14 cellular contexts compared by ENCODE assay signal in the genomic region with DNA sequence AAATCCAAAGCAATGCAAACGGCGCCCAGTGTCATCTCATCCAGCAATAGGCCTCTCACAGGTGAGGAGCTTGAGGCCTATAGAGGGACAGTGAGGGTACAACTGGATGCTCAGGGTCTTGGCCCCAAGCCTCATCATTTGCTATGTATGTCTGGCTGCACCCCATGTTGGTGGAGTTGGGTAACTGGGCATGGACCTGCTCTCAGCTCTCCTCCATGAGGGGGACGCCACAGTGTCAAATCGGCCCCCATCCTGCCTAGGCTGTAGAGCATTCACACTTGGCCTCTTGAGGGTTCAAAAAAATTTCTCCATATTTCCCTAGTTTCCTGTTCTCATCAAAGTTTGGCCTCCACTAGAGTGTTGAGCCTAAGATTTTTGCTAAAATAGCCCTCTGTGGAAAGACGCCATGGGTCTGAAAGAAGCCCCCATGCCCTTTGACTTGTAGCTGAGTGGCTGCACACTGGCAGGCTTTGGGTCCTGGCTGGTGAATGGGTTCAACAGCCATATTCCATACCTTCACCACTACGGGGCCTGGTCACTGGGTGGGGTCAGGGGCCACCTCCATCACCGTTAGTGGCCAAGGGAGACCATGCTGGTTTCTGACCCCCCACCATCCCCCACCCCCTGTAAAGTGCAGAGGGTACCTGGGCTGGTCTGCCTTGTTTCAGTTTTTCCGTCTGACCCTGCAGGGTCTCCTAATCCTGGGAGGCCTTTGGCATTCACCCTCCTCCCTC.
DNase-seq lines count a peak whose midpoint lies in the region; ATAC-seq and TF ChIP-seq lines count a peak whose summit lies in the region.
"Had no signal": no experiment of that assay in that cellular context is flagged by ENCODE, and none has a peak within 500 bp of the region (broad histone marks: within the 10 kb centered on the region; RNA-seq: fewer than 3 reads in every experiment).

No MANE protein-coding gene starts in this region.

- no peaks in the 10 kb centered on the region for H3K36me3 Mint-ChIP-seq in naive thymus-derived CD8-positive, alpha-beta T cell

- H3K9me3 Mint-ChIP-seq in stimulated activated naive CD8-positive, alpha-beta T cell treated with anti-CD3 and anti-CD28 coated beads, Interleukin-15, amount 100 ng/mL, for 72 hours: no peaks in the 10 kb centered on the region
- peaks cover 0 to 2% (median 0%) of the 10 kb centered on the region in 9 donors for H3K9me3 Mint-ChIP-seq in naive thymus-derived CD8-positive, alpha-beta T cell
- H3K9me3 Mint-ChIP-seq: CD4-positive, alpha-beta T cell had no signal

- intact Hi-C loops in right cardiac atrium (cut with DNase I): loop anchor here in 2 of 4 donors (5.0 to 10.0 kb wide), 2 partner anchors 124 to 131 kb away; a partner anchor contains a TSS

- H3K4me3 Mint-ChIP-seq in stimulated activated naive CD8-positive, alpha-beta T cell treated with anti-CD3 and anti-CD28 coated beads, Interleukin-15, amount 100 ng/mL, for 72 hours: no peak overlapping the region
- no peak overlapping the region for H3K4me3 Mint-ChIP-seq in naive thymus-derived CD8-positive, alpha-beta T cell
- H3K4me3 Mint-ChIP-seq: B cell; CD4-positive, alpha-beta T cell had no signal

- POLR2A ChIA-PET in naive thymus-derived CD8-positive, alpha-beta T cell (lab: Charles Lee): no interaction called here

- H3K4me1 Mint-ChIP-seq in stimulated activated naive CD8-positive, alpha-beta T cell treated with anti-CD3 and anti-CD28 coated beads, Interleukin-15, amount 100 ng/mL, for 72 hours: no peaks in the 10 kb centered on the region
- no peaks in the 10 kb centered on the region for H3K4me1 Mint-ChIP-seq in naive thymus-derived CD8-positive, alpha-beta T cell
- H3K4me1 Mint-ChIP-seq: B cell had no signal

- H3K4me2 ChIP-seq in smooth muscle cell: peak overlapping the region; percentile 71

- H3K79me2 ChIP-seq in smooth muscle cell (ENCODE audit: low read depth): no peaks in the 10 kb centered on the region

- H3K4me1 ChIP-seq in right cardiac atrium (ENCODE audit: control insufficient read depth, insufficient read depth, low read length): no peaks in the 10 kb centered on the region
- no peaks in the 10 kb centered on the region for H3K4me1 ChIP-seq in smooth muscle cell (ENCODE audit: low read depth)

- H4K20me1 ChIP-seq in smooth muscle cell (ENCODE audit: low read depth): no peaks in the 10 kb centered on the region

- no peak for TF ChIP-seq CTCF in smooth muscle cell (IDR thresholded peaks at IDR 0.05; ENCODE audit: borderline replicate concordance, insufficient read depth, poor library complexity, severe bottlenecking)

- no peak overlapping the region for H3K27ac Mint-ChIP-seq in stimulated activated naive CD8-positive, alpha-beta T cell treated with anti-CD3 and anti-CD28 coated beads, Interleukin-15, amount 100 ng/mL, for 72 hours
- no peak overlapping the region for H3K27ac Mint-ChIP-seq in naive thymus-derived CD8-positive, alpha-beta T cell
- H3K27ac Mint-ChIP-seq: B cell; CD4-positive, alpha-beta T cell had no signal

- H3K9ac ChIP-seq in smooth muscle cell (ENCODE audit: low read depth): no peak overlapping the region
- H3K9ac ChIP-seq: GM23248 had no signal

- no peaks in the 10 kb centered on the region for H3K36me3 ChIP-seq in smooth muscle cell (ENCODE audit: low read depth)

- H3F3A ChIP-seq in smooth muscle cell (ENCODE audit: low read depth): no peaks in the 10 kb centered on the region

- H3K27me3 ChIP-seq in right cardiac atrium (ENCODE audit: control insufficient read depth, insufficient read depth): no peaks in the 10 kb centered on the region
- H3K27me3 ChIP-seq in smooth muscle cell (ENCODE audit: low read depth): no peaks in the 10 kb centered on the region

- H3K9me3 ChIP-seq in right cardiac atrium (ENCODE audit: control insufficient read depth, low read length): no peaks in the 10 kb centered on the region
- no peaks in the 10 kb centered on the region for H3K9me3 ChIP-seq in smooth muscle cell (replicated peaks; ENCODE audit: low read depth)

- H3K27ac ChIP-seq in right cardiac atrium (ENCODE audit: low read length) (peak overlapping the region; percentile 32), smooth muscle cell (ENCODE audit: low read depth) (peak overlapping the region; percentile 46)
- H3K27ac ChIP-seq: GM23248 had no signal

- ATAC-seq in stimulated activated naive CD8-positive, alpha-beta T cell treated with anti-CD3 and anti-CD28 coated beads, Interleukin-15, amount 100 ng/mL, for 72 hours: peak; percentile 49
- no peak for ATAC-seq in stimulated activated naive CD8-positive, alpha-beta T cell treated with anti-CD3 and anti-CD28 coated beads, Interleukin-15, Interleukin-2, amounts not matched to agents 100 U/mL and 50 U/mL, for 24 hours
- no peak for ATAC-seq in right cardiac atrium
- ATAC-seq in naive thymus-derived CD8-positive, alpha-beta T cell: no peak

- H2AFZ ChIP-seq in smooth muscle cell (ENCODE audit: low read depth): no peak overlapping the region
- H2AFZ ChIP-seq: GM23248 had no signal

- no peak for DNase-seq in stimulated activated naive CD8-positive, alpha-beta T cell treated with anti-CD3 and anti-CD28 coated beads, Interleukin-15, amount 100 ng/mL, for 72 hours
- DNase-seq in stimulated activated naive CD8-positive, alpha-beta T cell treated with anti-CD3 and anti-CD28 coated beads, Interleukin-15, Interleukin-2, amounts not matched to agents 100 U/mL and 50 U/mL, for 24 hours: no peak
- peak in 2 of 3 donors; percentile 57 to 59 for DNase-seq in right cardiac atrium
- no peak for DNase-seq in smooth muscle cell (lab: John Stamatoyannopoulos, UW; ENCODE audit: unreplicated experiment)
- DNase-seq in HuH-7.5 (ENCODE audit: low spot score): no peak
- no peak for DNase-seq in naive thymus-derived CD8-positive, alpha-beta T cell
- no peak for DNase-seq in activated T-cell treated with anti-CD3 and anti-CD28 coated beads, Interleukin-2, amount 50 U/mL, for 1 hour
- DNase-seq: C1 segment of cervical spinal cord; Calu3; CD4-positive, alpha-beta T cell; DMS 273 treated with DMSO at 0.1 percent for 48 hours; GM23248; H7 had no signal

- WGBS in right cardiac atrium: 75% methylated on average over 8 of the region's 8 CpGs
- WGBS in smooth muscle cell (ENCODE audit: low lambda C conversion rate): 94% methylated on average over 8 of the region's 8 CpGs

- H3K4me3 ChIP-seq in right cardiac atrium (ENCODE audit: low read length): no peak overlapping the region
- H3K4me3 ChIP-seq in smooth muscle cell: no peak overlapping the region
- H3K4me3 ChIP-seq: GM23248 had no signal

- no peaks in the 10 kb centered on the region for H3K27me3 Mint-ChIP-seq in stimulated activated naive CD8-positive, alpha-beta T cell treated with anti-CD3 and anti-CD28 coated beads, Interleukin-15, amount 100 ng/mL, for 72 hours
- peaks cover 0 to 5% (median 0%) of the 10 kb centered on the region in 5 donors for H3K27me3 Mint-ChIP-seq in naive thymus-derived CD8-positive, alpha-beta T cell
- H3K27me3 Mint-ChIP-seq: CD4-positive, alpha-beta T cell had no signal

Comparison
In these comparisons a context has a peak if more than half of its experiments do, and no peak if none do; other contexts are left out.
1. DNase-seq: peak in right cardiac atrium (2 of 3); none in stimulated activated naive CD8-positive, alpha-beta T cell treated with anti-CD3 and anti-CD28 coated beads, Interleukin-15, amount 100 ng/mL, for 72 hours (0 of 2), stimulated activated naive CD8-positive, alpha-beta T cell treated with anti-CD3 and anti-CD28 coated beads, Interleukin-15, Interleukin-2, amounts not matched to agents 100 U/mL and 50 U/mL, for 24 hours (single experiment), smooth muscle cell (single experiment), HuH-7.5 (single experiment), naive thymus-derived CD8-positive, alpha-beta T cell (0 of 10) and activated T-cell treated with anti-CD3 and anti-CD28 coated beads, Interleukin-2, amount 50 U/mL, for 1 hour (single experiment).